In the genomic region with DNA sequence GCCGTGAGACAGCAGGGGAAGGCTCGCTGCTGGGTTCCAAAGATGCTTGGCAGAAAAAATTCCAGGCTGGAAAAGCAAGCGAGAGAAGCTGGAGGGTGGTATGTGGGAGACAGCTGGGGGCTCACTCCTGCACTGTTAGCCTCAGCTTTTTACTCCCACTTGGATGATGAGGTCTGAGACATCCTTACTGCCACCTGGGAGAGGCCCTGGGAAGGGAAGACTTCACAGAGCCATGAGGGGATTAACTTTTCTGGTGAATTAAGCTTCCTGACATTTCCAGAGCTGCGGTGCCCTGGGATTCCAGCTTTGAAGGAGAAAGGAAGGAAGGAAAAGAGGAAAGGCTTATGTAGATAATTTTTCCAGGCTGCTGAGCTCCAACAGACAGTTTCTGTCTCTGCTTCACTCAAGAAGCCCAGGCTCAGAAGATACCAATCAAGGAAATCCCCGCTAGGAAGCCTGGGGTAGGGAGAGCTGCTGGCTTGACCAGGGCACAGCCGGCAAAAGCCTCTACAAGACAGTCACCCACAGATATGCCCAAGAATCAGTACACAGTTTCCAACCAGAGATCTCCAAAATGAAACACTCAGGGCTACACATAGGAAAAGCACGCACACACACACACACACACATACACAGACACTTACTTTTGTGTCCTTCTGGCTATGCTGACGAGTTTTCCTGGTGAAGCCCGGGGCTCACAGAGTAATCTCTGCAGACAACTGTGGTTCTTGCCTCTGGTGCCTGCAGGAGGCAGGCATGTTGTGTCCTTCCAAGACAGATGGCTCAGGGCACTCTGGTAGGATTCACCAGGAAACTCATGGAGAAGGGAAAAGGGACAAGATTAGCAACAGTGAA, we compare ENCODE assay signal across 13 cellular contexts. TPM values are rescaled to one million over a fixed set of nuclear protein-coding genes. Genes with fewer than 3 reads are reported as not detected.
A peak's percentile ranks its signal among the peaks of the same experiment; 100 is the strongest.
DNase-seq lines count a peak whose midpoint lies in the region; ATAC-seq and TF ChIP-seq lines count a peak whose summit lies in the region.
"Had no signal": no experiment of that assay in that cellular context is flagged by ENCODE, and none has a peak within 500 bp of the region (broad histone marks: within the 10 kb centered on the region; RNA-seq: fewer than 3 reads in every experiment).

No MANE protein-coding gene starts in this region.

- H3K4me3 ChIP-seq in astrocyte of the spinal cord (ENCODE audit: low read depth, low read length) (no peak overlapping the region), iPS-18c (ENCODE audit: insufficient read depth, low read depth, low read length) (peak overlapping the region; percentile 49; the same call in 1 of the 2 replicates), smooth muscle cell (peak overlapping the region; percentile 39)
- H3K4me3 ChIP-seq: A549 had no signal

- no peaks in the 10 kb centered on the region for H4K20me1 ChIP-seq in smooth muscle cell (ENCODE audit: low read depth)

- WGBS in smooth muscle cell (ENCODE audit: low lambda C conversion rate), result 11% methylated on average over 9 of the region's 9 CpGs

- H3K4me1 ChIP-seq in smooth muscle cell (ENCODE audit: low read depth), result peaks cover 46% of the 10 kb centered on the region

- in situ Hi-C loops in astrocyte of the spinal cord (cut with HindIII; ENCODE audit: low sequenced_read_pairs), result no loop called here

- H3K9me3 ChIP-seq in iPS-18c (ENCODE audit: control insufficient read depth, insufficient read depth, low read length), result no peaks in the 10 kb centered on the region
- no peaks in the 10 kb centered on the region for H3K9me3 ChIP-seq in smooth muscle cell (replicated peaks; ENCODE audit: low read depth)
- H3K9me3 ChIP-seq: A549, heart left ventricle had no signal

- H3K27me3 ChIP-seq in smooth muscle cell (ENCODE audit: low read depth), result no peaks in the 10 kb centered on the region

- no peaks in the 10 kb centered on the region for H3K79me2 ChIP-seq in smooth muscle cell (ENCODE audit: low read depth)

- no peaks in the 10 kb centered on the region for H3K36me3 ChIP-seq in smooth muscle cell (ENCODE audit: low read depth)
- H3K36me3 ChIP-seq: heart left ventricle had no signal

- peak; percentile 15 for DNase-seq in NCI-H1694 (lab: John Stamatoyannopoulos, UW)
- no peak for DNase-seq in NCI-H1694 treated with DMSO at 0.1 percent for 48 hours (lab: John Stamatoyannopoulos, UW)
- no peak for DNase-seq in astrocyte of the spinal cord (ENCODE audit: low read depth, low spot score)
- DNase-seq in smooth muscle cell (lab: John Stamatoyannopoulos, UW; ENCODE audit: unreplicated experiment), result no peak
- DNase-seq in H4 (ENCODE audit: low spot score), result no peak
- no peak for DNase-seq in A172 (ENCODE audit: low spot score)
- DNase-seq: activated CD4-positive, alpha-beta T cell treated with anti-CD3 and anti-CD28 coated beads, Interleukin-2, amount 10 ng/mL, durations not matched to agents 7 days and 5 days; heart left ventricle; NCI-H1436 had no signal

- peak overlapping the region; percentile 72 for H3K9ac ChIP-seq in smooth muscle cell (ENCODE audit: low read depth)

- peak overlapping the region; percentile 81 for H3K4me2 ChIP-seq in smooth muscle cell
- H3K4me2 ChIP-seq: A549 had no signal

- peaks cover 23% of the 10 kb centered on the region for H3F3A ChIP-seq in smooth muscle cell (ENCODE audit: low read depth)

- H3K27ac ChIP-seq in smooth muscle cell (ENCODE audit: low read depth), result peak overlapping the region; percentile 92
- H3K27ac ChIP-seq: A549 had no signal

- TF ChIP-seq CTCF in astrocyte of the spinal cord (IDR thresholded peaks at IDR 0.05; ENCODE audit: low read depth, low read length) (peak; percentile 16), smooth muscle cell (IDR thresholded peaks at IDR 0.05; ENCODE audit: borderline replicate concordance, insufficient read depth, poor library complexity, severe bottlenecking) (peak; percentile 32)

- no peak for ATAC-seq in HG03159 (IDR thresholded peaks at IDR 0.05; ENCODE audit: unreplicated experiment)
- ATAC-seq: heart left ventricle had no signal

- H2AFZ ChIP-seq in smooth muscle cell (ENCODE audit: low read depth), result no peak overlapping the region

RNA-seq across cellular contexts. Expression of gene MCHR1, which starts 0.9 kb away (rescaled TPM):
- total RNA-seq in smooth muscle cell, result 11.8 and 24.6 TPM in 2 replicates
- polyA plus RNA-seq in smooth muscle cell, result 12.8 and 18.9 TPM in 2 replicates
- total RNA-seq in H4 (2014; rRNA removed; shearing (Covaris generic)), result not detected in 2 replicates
- not detected in 2 replicates for total RNA-seq in A172 (2014; rRNA removed; shearing (Covaris generic))
- total RNA-seq: activated CD4-positive, alpha-beta T cell treated with anti-CD3 and anti-CD28 coated beads, Interleukin-2, amount 10 ng/mL, durations not matched to agents 7 days and 5 days; RPMI7951 had no signal
- polyA plus RNA-seq: A549 had no signal

RNA-seq across cellular contexts. Expression of gene MRTFA, which starts 43.7 kb away (rescaled TPM):
- total RNA-seq in smooth muscle cell, result 34.1 and 41.7 TPM in 2 replicates
- 25.5 and 44.3 TPM in 2 replicates for polyA plus RNA-seq in smooth muscle cell
- total RNA-seq in H4 (2014; rRNA removed; shearing (Covaris generic)), result 13.6 and 20.5 TPM in 2 replicates
- 47.7 and 56.5 TPM in 2 replicates for total RNA-seq in A172 (2014; rRNA removed; shearing (Covaris generic))

Comparison
In these comparisons a context has a peak if more than half of its experiments do, and no peak if none do; other contexts are left out.
1. RNA of gene MCHR1, which starts 0.9 kb away (total RNA-seq): 11.8 to 24.6 TPM in smooth muscle cell; not detected in H4 and not detected in A172; every median in the first group is over 10 times any median in the second.